Comparison of ENCODE assay signal across 15 cellular contexts in genomic region chr2:220276736-220277444, GRCh38.
DNase-seq lines count a peak whose midpoint lies in the region; TF ChIP-seq lines count a peak whose summit lies in the region.
"Had no signal": no experiment of that assay in that cellular context is flagged by ENCODE, and none has a peak within 500 bp of the region (broad histone marks: within the 10 kb centered on the region; RNA-seq: fewer than 3 reads in every experiment).

No MANE protein-coding gene starts in this region.

- H3K4me3 ChIP-seq in ACC112 (ENCODE audit: low read depth, low read length) = no peak overlapping the region
- no peak overlapping the region for H3K4me3 ChIP-seq in MG63
- H3K4me3 ChIP-seq in esophagus muscularis mucosa = no peak overlapping the region
- H3K4me3 ChIP-seq in mesenchymal stem cell (ENCODE audit: insufficient read depth in 1 of 2, low read depth in 1 of 2, low read length in 2 of 2) = peak overlapping the region in 1 of 2 experiments; percentile 32
- no peak overlapping the region for H3K4me3 ChIP-seq in suprapubic skin
- no peak overlapping the region for H3K4me3 ChIP-seq in vagina

- no peak overlapping the region for H4K8ac ChIP-seq in mesenchymal stem cell (ENCODE audit: low read length)

- H3K14ac ChIP-seq in mesenchymal stem cell (ENCODE audit: low read length in 2 of 2) = no peak overlapping the region

- no peak overlapping the region for H3K4me2 ChIP-seq in mesenchymal stem cell (ENCODE audit: low read length, poor library complexity, severe bottlenecking)

- H2BK15ac ChIP-seq in mesenchymal stem cell (ENCODE audit: low read depth, poor library complexity, severe bottlenecking) = no peak overlapping the region

- DNase-seq in MG63 (peak; percentile 59), esophagus muscularis mucosa (ENCODE audit: extremely low spot score) (no peak), mesenchymal stem cell (peak; percentile 23), H4 (ENCODE audit: low spot score) (no peak), SHP77 treated with DMSO at 0.1 percent for 48 hours (lab: John Stamatoyannopoulos, UW) (no peak), suprapubic skin (ENCODE audit: low spot score in 2 of 2) (no peak), vagina (ENCODE audit: extremely low spot score in 2 of 2) (no peak)
- DNase-seq: activated CD4-positive, alpha-beta memory T cell treated with anti-CD3 and anti-CD28 coated beads for 36 hours; activated gamma-delta T cell treated with Interleukin-2 at 50 U/mL for 16 hours; C1 segment of cervical spinal cord; erythroblast; GDM1; NCI-H510A treated with DMSO at 0.1 percent for 48 hours; RPMI8226 had no signal

- H3K23ac ChIP-seq in mesenchymal stem cell (ENCODE audit: low read length in 2 of 2) = no peak overlapping the region

- H2AFZ ChIP-seq in ACC112 (ENCODE audit: low read length, unreplicated experiment) (peak overlapping the region; percentile 39), mesenchymal stem cell (ENCODE audit: low read depth, low read length) (no peak overlapping the region)

- no peak for TF ChIP-seq POLR2A in esophagus muscularis mucosa (IDR thresholded peaks at IDR 0.05; ENCODE audit: low read depth)
- no peak for TF ChIP-seq POLR2A in suprapubic skin (IDR thresholded peaks at IDR 0.05)
- TF ChIP-seq POLR2A in vagina (IDR thresholded peaks at IDR 0.05) = no peak

- H3K27ac ChIP-seq in ACC112 (ENCODE audit: low read depth, low read length) (peak overlapping the region; percentile 96), esophagus muscularis mucosa (replicated peaks in 1 of 4) (peak overlapping the region in 3 of 4 donors; percentile 5 to 52 (median 7)), mesenchymal stem cell (ENCODE audit: low read length, poor library complexity, severe bottlenecking) (peak overlapping the region; percentile 58), suprapubic skin (no peak overlapping the region), vagina (no peak overlapping the region)

- TF ChIP-seq CTCF in esophagus muscularis mucosa (IDR thresholded peaks at IDR 0.05) = no peak
- TF ChIP-seq CTCF in suprapubic skin (IDR thresholded peaks at IDR 0.05) = no peak
- no peak for TF ChIP-seq CTCF in vagina (IDR thresholded peaks at IDR 0.05)

- peak overlapping the region; percentile 82 for H3K9ac ChIP-seq in mesenchymal stem cell (ENCODE audit: low read length)

- peak overlapping the region in 1 of 2 experiments; percentile 7 for H3K18ac ChIP-seq in mesenchymal stem cell (ENCODE audit: low read depth in 1 of 2, low read length in 2 of 2)

- intact Hi-C loops in esophagus muscularis mucosa (cut with DNase I) (no loop called here), vagina (cut with DNase I) (no loop called here)

- WGBS in esophagus muscularis mucosa = 36% methylated on average over 2 of the region's 2 CpGs
- 95% methylated on average over 1 of the region's 2 CpGs for whole genome bisulfite sequencing in mesenchymal stem cell
- 66% methylated on average over 2 of the region's 2 CpGs for WGBS in suprapubic skin

- H2BK5ac ChIP-seq in mesenchymal stem cell (ENCODE audit: low read depth, low read length, poor library complexity, severe bottlenecking) = no peak overlapping the region

- H3K27me3 ChIP-seq in ACC112 (ENCODE audit: insufficient read depth, low read length) = no peaks in the 10 kb centered on the region
- H3K27me3 ChIP-seq in MG63 = no peaks in the 10 kb centered on the region
- no peaks in the 10 kb centered on the region for H3K27me3 ChIP-seq in esophagus muscularis mucosa
- H3K27me3 ChIP-seq in mesenchymal stem cell (ENCODE audit: control insufficient read depth in 1 of 2, insufficient read depth in 1 of 2, low read length in 2 of 2) = no peaks in the 10 kb centered on the region
- no peaks in the 10 kb centered on the region for H3K27me3 ChIP-seq in suprapubic skin
- no peaks in the 10 kb centered on the region for H3K27me3 ChIP-seq in vagina

- H2BK120ac ChIP-seq in mesenchymal stem cell (ENCODE audit: low read depth, low read length) = no peak overlapping the region

- no peak overlapping the region for H2AK5ac ChIP-seq in mesenchymal stem cell (ENCODE audit: low read length, severe bottlenecking)

- H3K4me1 ChIP-seq in ACC112 (ENCODE audit: control insufficient read depth, insufficient read depth, low read length, unreplicated experiment) = peaks cover 61% of the 10 kb centered on the region
- peaks cover 0 to 27% (median 22%) of the 10 kb centered on the region in 4 donors for H3K4me1 ChIP-seq in esophagus muscularis mucosa
- peaks cover 5% of the 10 kb centered on the region for H3K4me1 ChIP-seq in mesenchymal stem cell (ENCODE audit: control insufficient read depth, insufficient read depth, low read depth, low read length)
- H3K4me1 ChIP-seq in suprapubic skin = peaks cover 12% of the 10 kb centered on the region
- peaks cover 20% of the 10 kb centered on the region for H3K4me1 ChIP-seq in vagina

- H2BK12ac ChIP-seq in mesenchymal stem cell (ENCODE audit: low read length in 2 of 2) = no peak overlapping the region

- TF ChIP-seq EP300 in esophagus muscularis mucosa (IDR thresholded peaks at IDR 0.05) (no peak), suprapubic skin (IDR thresholded peaks at IDR 0.05) (no peak)

- no peaks in the 10 kb centered on the region for H3K79me1 ChIP-seq in mesenchymal stem cell (replicated peaks; ENCODE audit: low read length, poor library complexity, severe bottlenecking)

- H3K79me2 ChIP-seq in ACC112 (ENCODE audit: control insufficient read depth, insufficient read depth, low read length, unreplicated experiment) = no peaks in the 10 kb centered on the region

- no peaks in the 10 kb centered on the region for H3K36me3 ChIP-seq in ACC112 (ENCODE audit: insufficient read depth, low read length)
- H3K36me3 ChIP-seq in MG63 = no peaks in the 10 kb centered on the region
- no peaks in the 10 kb centered on the region for H3K36me3 ChIP-seq in esophagus muscularis mucosa
- H3K36me3 ChIP-seq in mesenchymal stem cell (ENCODE audit: control insufficient read depth in 1 of 2, insufficient read depth in 2 of 2, low read depth in 1 of 2, low read length in 2 of 2) = no peaks in the 10 kb centered on the region
- no peaks in the 10 kb centered on the region for H3K36me3 ChIP-seq in suprapubic skin
- H3K36me3 ChIP-seq in vagina = no peaks in the 10 kb centered on the region

- H4K91ac ChIP-seq in mesenchymal stem cell (ENCODE audit: low read length) = no peak overlapping the region

- no peaks in the 10 kb centered on the region for H3K9me3 ChIP-seq in MG63
- no peaks in the 10 kb centered on the region for H3K9me3 ChIP-seq in esophagus muscularis mucosa
- no peaks in the 10 kb centered on the region for H3K9me3 ChIP-seq in mesenchymal stem cell (ENCODE audit: control insufficient read depth, low read length)
- no peaks in the 10 kb centered on the region for H3K9me3 ChIP-seq in suprapubic skin
- no peaks in the 10 kb centered on the region for H3K9me3 ChIP-seq in vagina

- no peak overlapping the region for H3K4ac ChIP-seq in mesenchymal stem cell (ENCODE audit: low read depth in 1 of 2, low read length in 2 of 2)

Comparison
In these comparisons a context has a peak if more than half of its experiments do, and no peak if none do; other contexts are left out.
1. H3K27ac ChIP-seq: peak in ACC112 (single experiment), esophagus muscularis mucosa (3 of 4) and mesenchymal stem cell (single experiment); none in suprapubic skin (single experiment) and vagina (single experiment).
2. DNase-seq: peak in MG63 (single experiment) and mesenchymal stem cell (single experiment); none in esophagus muscularis mucosa (single experiment), H4 (single experiment), SHP77 treated with DMSO at 0.1 percent for 48 hours (single experiment), suprapubic skin (0 of 2) and vagina (0 of 2).